Comparison of ENCODE assay signal across 8 cellular contexts in the genomic region with DNA sequence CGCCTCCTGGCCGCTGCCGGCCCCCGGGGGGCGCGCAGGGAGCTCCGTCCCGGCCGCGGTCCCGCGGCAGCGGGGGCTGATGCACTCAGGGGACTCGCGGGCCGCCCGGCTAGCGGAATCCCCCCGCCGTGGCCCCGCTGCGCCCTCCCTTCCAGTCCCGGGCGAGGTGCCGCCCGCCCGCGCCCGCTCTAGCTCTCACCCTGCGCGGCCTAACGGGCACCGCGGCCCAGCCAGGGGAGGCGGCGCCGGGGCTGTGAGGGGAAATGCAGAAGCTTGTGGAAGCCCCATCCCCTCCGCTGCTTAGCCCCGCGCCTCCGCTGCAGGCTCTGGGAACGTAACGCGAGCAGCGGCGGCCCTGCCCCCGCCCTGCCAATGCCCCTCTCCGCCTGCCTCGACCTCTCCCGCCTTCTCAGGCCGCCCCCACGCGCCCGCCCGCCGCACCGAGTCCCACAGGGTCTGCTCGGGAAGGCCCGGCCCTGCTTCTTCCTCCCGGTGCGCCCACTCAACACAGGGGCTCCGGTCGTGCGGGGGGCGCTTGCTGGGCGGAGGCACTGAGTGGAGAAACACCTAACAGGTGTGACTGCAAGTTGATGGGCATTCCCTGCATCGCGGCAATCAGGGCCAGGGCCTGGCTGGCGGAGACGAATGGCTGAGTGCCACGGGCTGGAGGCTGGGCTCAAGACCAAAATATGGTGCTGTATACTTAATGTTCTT. TPM values are rescaled to one million over a fixed set of nuclear protein-coding genes. Genes with fewer than 3 reads are reported as not detected.
DNase-seq lines count a peak whose midpoint lies in the region; FAIRE-seq and TF ChIP-seq lines count a peak whose summit lies in the region.

No MANE protein-coding gene starts in this region.

- 2 to 11% (median 4%) methylated on average over 12 to 71 of the region's 71 CpGs for WGBS in spleen, 5 donors

- H3K27ac ChIP-seq in astrocyte (ENCODE audit: low read depth, low read length) = no peak overlapping the region
- H3K27ac ChIP-seq in iPS-20b (ENCODE audit: low read length) = no peak overlapping the region
- H3K27ac ChIP-seq in spleen = no peak overlapping the region
- no peak overlapping the region for H3K27ac ChIP-seq in SJCRH30

- H3K9me3 ChIP-seq in Caco-2 (no peaks in the 10 kb centered on the region; the same call in 1 of the 2 replicates), astrocyte (ENCODE audit: insufficient read depth, low read depth, low read length) (no peaks in the 10 kb centered on the region), iPS-20b (ENCODE audit: insufficient read depth, low read depth, low read length) (no peaks in the 10 kb centered on the region), spleen (no peaks in the 10 kb centered on the region), SJCRH30 (replicated peaks) (no peaks in the 10 kb centered on the region; the same call in 1 of the 2 replicates)

- H2AFZ ChIP-seq in astrocyte (ENCODE audit: low read depth, low read length) = peak overlapping the region; percentile 47

- H4K20me1 ChIP-seq in astrocyte (ENCODE audit: insufficient read depth, low read length) = no peaks in the 10 kb centered on the region

- no peaks in the 10 kb centered on the region for H3K79me2 ChIP-seq in astrocyte (ENCODE audit: insufficient read depth, low read length)

- POLR2A ChIA-PET in Caco-2 (lab: Charles Lee) = no interaction called here
- POLR2A ChIA-PET in HEK293T (lab: Yijun Ruan, JAX) = no interaction called here

- no peaks in the 10 kb centered on the region for H3K9me3 Mint-ChIP-seq in Caco-2 (ENCODE audit: unreplicated experiment)
- peaks cover 1% of the 10 kb centered on the region for H3K9me3 Mint-ChIP-seq in astrocyte (ENCODE audit: unreplicated experiment)

- H3K9ac ChIP-seq in astrocyte (ENCODE audit: low read length) (no peak overlapping the region), iPS-20b (ENCODE audit: low read depth, low read length) (no peak overlapping the region)

- H3K4me3 ChIP-seq in Caco-2 (ENCODE audit: low read depth, low read length) (peak overlapping the region; percentile 49), astrocyte (ENCODE audit: insufficient read depth, low read depth, low read length) (peak overlapping the region; percentile 42), iPS-20b (ENCODE audit: low read length) (peak overlapping the region; percentile 55; the same call in 1 of the 2 replicates), spleen (peak overlapping the region in 6 of 8 donors; percentile 20 to 64 (median 36)), SJCRH30 (no peak overlapping the region)

- H3K27ac Mint-ChIP-seq in Caco-2 (ENCODE audit: unreplicated experiment) (no peak overlapping the region), astrocyte (ENCODE audit: unreplicated experiment) (no peak overlapping the region)

- no peak for TF ChIP-seq POLR2A in spleen (IDR thresholded peaks at IDR 0.05)

- H3K4me3 Mint-ChIP-seq in Caco-2 (ENCODE audit: unreplicated experiment) = peak overlapping the region; percentile 77
- peak overlapping the region; percentile 80 for H3K4me3 Mint-ChIP-seq in astrocyte (ENCODE audit: unreplicated experiment)

- intact Hi-C loops in Caco-2 (cut with micrococcal nuclease; ENCODE audit: unreplicated experiment) = no loop called here
- intact Hi-C loops in spleen (cut with DNase I; ENCODE audit: low total_unique reads) = no loop called here

- no peaks in the 10 kb centered on the region for H3K36me3 ChIP-seq in Caco-2 (ENCODE audit: control insufficient read depth, insufficient read depth, low read length)
- H3K36me3 ChIP-seq in astrocyte (ENCODE audit: insufficient read depth, low read length) = no peaks in the 10 kb centered on the region
- no peaks in the 10 kb centered on the region for H3K36me3 ChIP-seq in iPS-20b (ENCODE audit: insufficient read depth, low read depth, low read length)
- no peaks in the 10 kb centered on the region for H3K36me3 ChIP-seq in spleen
- no peaks in the 10 kb centered on the region for H3K36me3 ChIP-seq in SJCRH30

- no peaks in the 10 kb centered on the region; the same call in 1 of the 2 replicates for H3K27me3 ChIP-seq in Caco-2 (replicated peaks; ENCODE audit: control insufficient read depth, insufficient read depth, low read length)
- peaks cover 35% of the 10 kb centered on the region for H3K27me3 ChIP-seq in astrocyte (ENCODE audit: insufficient read depth, low read length)
- peaks cover 43% of the 10 kb centered on the region for H3K27me3 ChIP-seq in iPS-20b (ENCODE audit: insufficient read depth, low read length)
- H3K27me3 ChIP-seq in spleen (replicated peaks in 1 of 7) = peaks cover 0 to 67% (median 37%) of the 10 kb centered on the region in 7 donors
- no peaks in the 10 kb centered on the region for H3K27me3 ChIP-seq in SJCRH30

- DNase-seq in Caco-2 (no peak), HEK293T (ENCODE audit: extremely low spot score) (peak; percentile 44), astrocyte (ENCODE audit: low read depth) (no peak), spleen (no peak), NOMO-1 (lab: John Stamatoyannopoulos, UW; ENCODE audit: unreplicated experiment in 2 of 2) (no peak), SJCRH30 (no peak)
- no peak for DNase-seq in stimulated activated CD8-positive, alpha-beta memory T cell treated with anti-CD3 and anti-CD28 coated beads, Interleukin-4, amount 100 ng/mL, for 48 hours

- H3K4me1 ChIP-seq in Caco-2 (peaks cover 28% of the 10 kb centered on the region), astrocyte (ENCODE audit: insufficient read depth, low read length) (peaks cover 7% of the 10 kb centered on the region), iPS-20b (ENCODE audit: insufficient read depth, low read length) (0 out of 2 replicates have a peak, but pooled peaks cover 6% of the 10 kb centered on the region), spleen (peaks cover 7 to 22% (median 18%) of the 10 kb centered on the region in 6 donors), SJCRH30 (no peaks in the 10 kb centered on the region)

- no peak for FAIRE-seq in astrocyte (lab: Jason Lieb, UNC)

- peaks cover 8% of the 10 kb centered on the region for H3K4me1 Mint-ChIP-seq in Caco-2 (ENCODE audit: low read depth, unreplicated experiment)
- H3K4me1 Mint-ChIP-seq in astrocyte (ENCODE audit: low read depth, unreplicated experiment) = peaks cover 3% of the 10 kb centered on the region

- CTCF ChIA-PET in Caco-2 (lab: Charles Lee) (interaction anchor here (0.5 to 1.0 kb wide), 3 partner anchors 66 to 233 kb away, joined by 3 read pairs; no protein-coding TSS in a partner anchor), HEK293T (lab: Yijun Ruan, JAX) (interaction anchor here (0.6 to 0.8 kb wide), 2 partner anchors 16 to 22 kb away, joined by 3 to 6 read pairs; no protein-coding TSS in a partner anchor)

- H3K36me3 Mint-ChIP-seq in Caco-2 (ENCODE audit: insufficient read depth, unreplicated experiment) (no peaks in the 10 kb centered on the region), astrocyte (ENCODE audit: low read depth, unreplicated experiment) (no peaks in the 10 kb centered on the region)

- H3K4me2 ChIP-seq in astrocyte (ENCODE audit: low read length) = peak overlapping the region; percentile 88

- H3K27me3 Mint-ChIP-seq in Caco-2 (ENCODE audit: insufficient read depth, unreplicated experiment) (peaks cover 22% of the 10 kb centered on the region), astrocyte (ENCODE audit: low read depth, unreplicated experiment) (peaks cover 39% of the 10 kb centered on the region)

- BruUV-seq in Caco-2 (replicated peaks; lab: Mats Ljungman, UMichigan) = no TSS peak

- TF ChIP-seq CTCF in Caco-2 (IDR thresholded peaks at IDR 0.05; ENCODE audit: insufficient read depth in 1 of 2, low read depth in 1 of 2, low read length in 1 of 2, severe bottlenecking in 1 of 2, unreplicated experiment in 1 of 2) = no peak
- TF ChIP-seq CTCF in astrocyte (IDR thresholded peaks at IDR 0.05; ENCODE audit: insufficient read depth, low read depth, low read length) = no peak
- TF ChIP-seq CTCF in spleen (IDR thresholded peaks at IDR 0.05 in 8 of 11, conservative IDR thresholded peaks at IDR 0.05 in 3 of 11) = no peak

TF ChIP-seq in HEK293T, 16 proteins besides CTCF, POLR2A, EP300 and RAD21:
- peak; percentile 66 for TF ChIP-seq L3MBTL2 (conservative IDR thresholded peaks at IDR 0.05)
- no peak for TF ChIP-seq FOXM1 (IDR thresholded peaks at IDR 0.05; ENCODE audit: borderline replicate concordance)
TF ChIP-seq in HEK293T: peak in this region for 1.

RNA-seq across cellular contexts. Expression of a gene that starts 0.4 kb away (rescaled TPM):
- total RNA-seq in Caco-2 (2022) (0.50 and 0.88 TPM in 2 replicates), astrocyte (0.09 TPM in 1 of 2 replicates, not detected in the other), spleen (under 1 TPM in 2 of 7 donors, not detected in 5; 0.17 to 0.33 TPM)
- polyA plus RNA-seq in spleen = under 1 TPM in 1 of 3 donors, not detected in 2; 0.06 TPM
- not detected in 2 replicates for total RNA-seq in SJCRH30 (2014; rRNA removed; shearing (Covaris generic))
